In genomic region chr6:36597775-36598174, GRCh38 we compare ENCODE assay signal across 9 cellular contexts. TPM values are rescaled to one million over a fixed set of nuclear protein-coding genes. Genes with fewer than 3 reads are reported as not detected.
DNase-seq lines count a peak whose midpoint lies in the region; ATAC-seq, FAIRE-seq and TF ChIP-seq lines count a peak whose summit lies in the region.
"Had no signal": no experiment of that assay in that cellular context is flagged by ENCODE, and none has a peak within 500 bp of the region (broad histone marks: within the 10 kb centered on the region; RNA-seq: fewer than 3 reads in every experiment).

No MANE protein-coding gene starts in this region.

- peaks cover 69% of the 10 kb centered on the region for H4K20me1 ChIP-seq in keratinocyte (ENCODE audit: control insufficient read depth, extremely low read depth, insufficient read depth, low read length)

- peak overlapping the region; percentile 92 for H3K4me3 Mint-ChIP-seq in activated CD4-positive, alpha-beta T cell treated with anti-CD3 and anti-CD28 coated beads, Interleukin-2, amount 10 ng/mL, durations not matched to agents 24 days and 14 days
- peak overlapping the region; percentile 97 for H3K4me3 Mint-ChIP-seq in activated naive CD8-positive, alpha-beta T cell treated with anti-CD3 and anti-CD28 coated beads, Interleukin-2, amount 10 ng/mL, durations not matched to agents 7 days and 5 days

- TF ChIP-seq EP300 in stomach (IDR thresholded peaks at IDR 0.05), result no peak

- peak overlapping the region; percentile 99 for H3K9ac ChIP-seq in keratinocyte (ENCODE audit: control insufficient read depth, extremely low read depth, insufficient read depth, low read length)

- H3K9me3 Mint-ChIP-seq in activated CD4-positive, alpha-beta T cell treated with anti-CD3 and anti-CD28 coated beads, Interleukin-2, amount 10 ng/mL, durations not matched to agents 24 days and 14 days, result no peaks in the 10 kb centered on the region
- H3K9me3 Mint-ChIP-seq in activated naive CD8-positive, alpha-beta T cell treated with anti-CD3 and anti-CD28 coated beads, Interleukin-2, amount 10 ng/mL, durations not matched to agents 7 days and 5 days, result no peaks in the 10 kb centered on the region

- intact Hi-C loops in activated CD4-positive, alpha-beta T cell treated with anti-CD3 and anti-CD28 coated beads, Interleukin-2, amount 10 ng/mL, durations not matched to agents 24 days and 14 days (cut with micrococcal nuclease), result no loop called here
- intact Hi-C loops in stomach (cut with DNase I; ENCODE audit: low total_unique reads), result no loop called here

- no peak for ATAC-seq in activated naive CD8-positive, alpha-beta T cell treated with anti-CD3 and anti-CD28 coated beads, Interleukin-2, amount 10 ng/mL, durations not matched to agents 7 days and 5 days (ENCODE audit: low read depth)
- no peak for ATAC-seq in GM18858 (IDR thresholded peaks at IDR 0.05; ENCODE audit: unreplicated experiment)

- peaks cover 48% of the 10 kb centered on the region for H3K4me1 Mint-ChIP-seq in activated CD4-positive, alpha-beta T cell treated with anti-CD3 and anti-CD28 coated beads, Interleukin-2, amount 10 ng/mL, durations not matched to agents 24 days and 14 days
- H3K4me1 Mint-ChIP-seq in activated naive CD8-positive, alpha-beta T cell treated with anti-CD3 and anti-CD28 coated beads, Interleukin-2, amount 10 ng/mL, durations not matched to agents 7 days and 5 days, result peaks cover 39% of the 10 kb centered on the region

- peak overlapping the region; percentile 52 for H3K27ac Mint-ChIP-seq in activated CD4-positive, alpha-beta T cell treated with anti-CD3 and anti-CD28 coated beads, Interleukin-2, amount 10 ng/mL, durations not matched to agents 24 days and 14 days
- peak overlapping the region; percentile 78 for H3K27ac Mint-ChIP-seq in activated naive CD8-positive, alpha-beta T cell treated with anti-CD3 and anti-CD28 coated beads, Interleukin-2, amount 10 ng/mL, durations not matched to agents 7 days and 5 days

- POLR2A ChIA-PET in activated naive CD8-positive, alpha-beta T cell treated with anti-CD3 and anti-CD28 coated beads, Interleukin-2, amount 10 ng/mL, durations not matched to agents 7 days and 5 days (lab: Charles Lee), result interaction anchor here (0.6 to 8.9 kb wide), 10 partner anchors 10 to 574 kb away, joined by 3 to 65 read pairs (median 6); partner anchors contain the start of gene CDKN1A

- 0 to 8% (median 6%) methylated on average over 1 of the region's 1 CpG for WGBS in stomach, 5 donors

- H3K4me2 ChIP-seq in keratinocyte (ENCODE audit: control insufficient read depth, extremely low read depth, insufficient read depth, low read depth, low read length), result peak overlapping the region; percentile 97

- no peak for TF ChIP-seq POLR2A in stomach (IDR thresholded peaks at IDR 0.05)

- peak overlapping the region; percentile 83 to 100 (median 99) for H3K4me3 ChIP-seq in keratinocyte (ENCODE audit: control insufficient read depth in 2 of 3, extremely low read depth in 1 of 3, insufficient read depth in 2 of 3, low read depth in 1 of 3, low read length in 3 of 3)
- H3K4me3 ChIP-seq in stomach, result peak overlapping the region; percentile 60 to 93 (median 76)

- H3K79me2 ChIP-seq in keratinocyte (ENCODE audit: control insufficient read depth, insufficient read depth, low read length), result peaks cover 86% of the 10 kb centered on the region

- DNase-seq in activated CD4-positive, alpha-beta T cell treated with anti-CD3 and anti-CD28 coated beads, Interleukin-2, amount 10 ng/mL, durations not matched to agents 24 days and 14 days, result no peak
- no peak for DNase-seq in activated CD4-positive, alpha-beta T cell treated with anti-CD3 and anti-CD28 coated beads for 48 hours
- peak; percentile 24 for DNase-seq in activated naive CD8-positive, alpha-beta T cell treated with anti-CD3 and anti-CD28 coated beads, Interleukin-2, amount 10 ng/mL, durations not matched to agents 7 days and 5 days
- DNase-seq in keratinocyte (ENCODE audit: low read depth, low spot score), result no peak
- DNase-seq in stomach, result no peak
- DNase-seq in activated gamma-delta T cell treated with Interleukin-2 at 50 U/mL for 16 hours, result no peak
- DNase-seq in MV-4-11 (lab: John Stamatoyannopoulos, UW), result no peak
- DNase-seq: AML-193 had no signal

- H3K9me1 ChIP-seq in keratinocyte (ENCODE audit: control insufficient read depth, extremely low read depth, insufficient read depth, low read length), result no peaks in the 10 kb centered on the region

- no peak overlapping the region for H2AFZ ChIP-seq in keratinocyte (ENCODE audit: control insufficient read depth, low read length)

- no peak for FAIRE-seq in keratinocyte (lab: Jason Lieb, UNC)

- H3K27ac ChIP-seq in keratinocyte (ENCODE audit: control insufficient read depth, insufficient read depth, low read length) (peak overlapping the region; percentile 99), stomach (peak overlapping the region in 3 of 5 donors; percentile 96 to 99 (median 97))

- TF ChIP-seq CTCF in keratinocyte (optimal IDR thresholded peaks at IDR 0.05 in 1 of 3, IDR thresholded peaks at IDR 0.05 in 1 of 3, conservative IDR thresholded peaks at IDR 0.05 in 1 of 3; ENCODE audit: extremely low read depth in 1 of 3, insufficient read depth in 2 of 3, low read length in 3 of 3) (no peak), stomach (IDR thresholded peaks at IDR 0.05) (no peak)

- H3K4me1 ChIP-seq in keratinocyte (ENCODE audit: control insufficient read depth, extremely low read depth, insufficient read depth, low read length) (peaks cover 46% of the 10 kb centered on the region), stomach (peaks cover 55 to 77% (median 68%) of the 10 kb centered on the region in 4 donors)

- peaks cover 81% of the 10 kb centered on the region for H3K36me3 Mint-ChIP-seq in activated CD4-positive, alpha-beta T cell treated with anti-CD3 and anti-CD28 coated beads, Interleukin-2, amount 10 ng/mL, durations not matched to agents 24 days and 14 days (ENCODE audit: low read depth)
- peaks cover 72% of the 10 kb centered on the region for H3K36me3 Mint-ChIP-seq in activated naive CD8-positive, alpha-beta T cell treated with anti-CD3 and anti-CD28 coated beads, Interleukin-2, amount 10 ng/mL, durations not matched to agents 7 days and 5 days

- H3K27me3 Mint-ChIP-seq in activated CD4-positive, alpha-beta T cell treated with anti-CD3 and anti-CD28 coated beads, Interleukin-2, amount 10 ng/mL, durations not matched to agents 24 days and 14 days, result no peaks in the 10 kb centered on the region
- H3K27me3 Mint-ChIP-seq in activated naive CD8-positive, alpha-beta T cell treated with anti-CD3 and anti-CD28 coated beads, Interleukin-2, amount 10 ng/mL, durations not matched to agents 7 days and 5 days, result no peaks in the 10 kb centered on the region

- dilution Hi-C loops in keratinocyte (cut with MboI; ENCODE audit: extremely low pct_ligation_motif_present, low sequenced_read_pairs), result no loop called here

- peaks cover 21 to 59% of the 10 kb centered on the region in 2 experiments for H3K36me3 ChIP-seq in keratinocyte (ENCODE audit: control insufficient read depth in 2 of 2, extremely low read depth in 1 of 2, insufficient read depth in 2 of 2, low read length in 2 of 2)
- peaks cover 61 to 64% (median 63%) of the 10 kb centered on the region in 4 donors for H3K36me3 ChIP-seq in stomach

- no peaks in the 10 kb centered on the region for H3K27me3 ChIP-seq in keratinocyte (ENCODE audit: control insufficient read depth, extremely low read depth, insufficient read depth, low read length)
- H3K27me3 ChIP-seq in stomach, result no peaks in the 10 kb centered on the region

- H3K9me3 ChIP-seq in keratinocyte (ENCODE audit: control insufficient read depth, low read depth, low read length), result no peaks in the 10 kb centered on the region
- H3K9me3 ChIP-seq in stomach, result no peaks in the 10 kb centered on the region

RNA-seq across cellular contexts. Expression of gene SRSF3, which starts 3.6 kb away (rescaled TPM):
- 532 and 572 TPM in 2 replicates for total RNA-seq in activated CD4-positive, alpha-beta T cell treated with anti-CD3 and anti-CD28 coated beads, Interleukin-2, amount 10 ng/mL, durations not matched to agents 24 days and 14 days
- 100 to 1,000 TPM; 389 to 396 TPM for total RNA-seq in activated naive CD8-positive, alpha-beta T cell treated with anti-CD3 and anti-CD28 coated beads, Interleukin-2, amount 10 ng/mL, durations not matched to agents 7 days and 5 days
- polyA plus RNA-seq in keratinocyte (194 to 481 TPM (median 398 TPM) in 3 replicates), stomach (100 to 1,000 TPM; 130 to 179 (median 146) TPM)
- 153 TPM for polyA plus RNA-seq in keratinocyte (2011; ENCODE audit: low read depth)
- polyA plus RNA-seq in keratinocyte (2011; cell fraction: cytosol; rRNA removed), result 246 and 325 TPM in 2 replicates
- 255 and 329 TPM in 2 replicates for polyA plus RNA-seq in keratinocyte (2011; cell fraction: nucleus; rRNA removed)
- 149 and 383 TPM in 2 replicates for polyA plus RNA-seq in keratinocyte (2012; ENCODE audit: low replicate concordance)
- polyA minus RNA-seq in keratinocyte, result 45.9 to 202 TPM (median 113 TPM) in 3 replicates
- 38.2 TPM for polyA minus RNA-seq in keratinocyte (2011; cell fraction: cytosol; rRNA and poly(A)+ RNA removed)
- 63.2 and 99.1 TPM in 2 replicates for polyA minus RNA-seq in keratinocyte (2011; cell fraction: nucleus; rRNA and poly(A)+ RNA removed)
- total RNA-seq in stomach, result 100 to 1,000 TPM in 4 of 5 donors, 10 to 100 TPM in 1; 77.2 to 250 (median 145) TPM

RNA-seq across cellular contexts. Expression of gene STK38, which starts 50.5 kb away (rescaled TPM):
- 20.7 and 21.5 TPM in 2 replicates for total RNA-seq in activated CD4-positive, alpha-beta T cell treated with anti-CD3 and anti-CD28 coated beads, Interleukin-2, amount 10 ng/mL, durations not matched to agents 24 days and 14 days
- total RNA-seq in activated naive CD8-positive, alpha-beta T cell treated with anti-CD3 and anti-CD28 coated beads, Interleukin-2, amount 10 ng/mL, durations not matched to agents 7 days and 5 days, result 10 to 100 TPM; 86.5 to 95.3 TPM
- polyA plus RNA-seq in keratinocyte, result 16.1 to 28.4 TPM (median 24.4 TPM) in 3 replicates
- 28.7 TPM for polyA plus RNA-seq in keratinocyte (2011; ENCODE audit: low read depth)
- 19.3 and 33.2 TPM in 2 replicates for polyA plus RNA-seq in keratinocyte (2011; cell fraction: cytosol; rRNA removed)
- polyA plus RNA-seq in keratinocyte (2011; cell fraction: nucleus; rRNA removed), result 44.1 and 53.0 TPM in 2 replicates
- 25.6 and 26.2 TPM in 2 replicates for polyA plus RNA-seq in keratinocyte (2012; ENCODE audit: low replicate concordance)
- 11.6 to 19.2 TPM (median 13.8 TPM) in 3 replicates for polyA minus RNA-seq in keratinocyte
- 9.2 TPM for polyA minus RNA-seq in keratinocyte (2011; cell fraction: cytosol; rRNA and poly(A)+ RNA removed)
- 12.9 and 26.6 TPM in 2 replicates for polyA minus RNA-seq in keratinocyte (2011; cell fraction: nucleus; rRNA and poly(A)+ RNA removed)
- 10 to 100 TPM; 20.4 to 63.7 (median 26.3) TPM for total RNA-seq in stomach
- 10 to 100 TPM; 14.1 to 24.9 (median 19.1) TPM for polyA plus RNA-seq in stomach
